Comparison of ENCODE assay signal across 1 cellular context in the genomic region with DNA sequence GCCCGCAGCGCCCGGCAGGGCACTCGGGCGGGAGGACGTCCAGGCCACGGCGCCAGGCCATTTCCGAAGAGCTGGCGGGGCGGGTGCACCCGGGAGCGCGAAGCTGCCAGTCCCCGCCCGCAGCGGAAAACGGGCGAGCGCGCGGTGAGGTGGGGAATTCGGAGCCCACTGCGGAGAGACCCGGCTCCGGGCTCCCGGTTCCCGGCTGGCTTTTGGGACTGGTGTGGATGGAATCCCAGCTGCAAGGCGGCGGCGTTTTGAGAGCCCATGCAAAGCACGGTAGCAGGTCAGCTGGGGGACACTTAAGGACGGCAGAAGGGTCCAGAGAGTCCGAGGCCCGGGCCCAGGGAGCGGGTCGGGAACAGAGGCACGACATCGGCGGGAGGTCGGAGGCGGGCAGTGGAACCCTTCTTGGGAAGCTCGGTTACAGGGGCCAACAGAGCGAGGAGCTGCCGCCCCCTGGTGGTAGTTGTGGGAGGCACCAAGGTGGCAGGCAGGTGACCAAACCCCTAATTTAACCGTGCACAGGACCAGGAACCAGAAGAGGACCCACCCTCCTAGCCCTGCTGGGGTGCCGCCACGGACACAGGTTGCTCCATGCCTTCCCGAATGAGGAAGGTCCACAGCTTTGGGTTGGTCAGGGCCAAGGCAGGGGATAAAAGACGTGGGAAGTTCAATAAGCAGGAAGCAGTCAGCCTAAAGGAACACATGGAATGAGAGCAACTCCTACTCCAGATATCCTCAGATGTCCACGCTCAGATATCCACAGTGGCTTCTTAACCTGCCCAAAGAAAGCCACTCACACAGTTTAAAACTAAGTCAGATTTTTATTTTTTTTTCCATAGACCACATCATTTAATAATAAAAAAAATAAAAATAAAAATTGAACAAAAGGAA.
TF ChIP-seq lines count a peak whose summit lies in the region.

No MANE protein-coding gene starts in this region.

TF ChIP-seq in HepG2, 621 proteins besides CTCF, POLR2A, EP300 and RAD21 (continued from another document and continues in another):
- TF ChIP-seq ZNF468 (CRISPR knock-in tag; IDR thresholded peaks at IDR 0.05) (peak; percentile 88; the same call in 1 of the 2 replicates), ZFP36L2 (CRISPR knock-in tag; IDR thresholded peaks at IDR 0.05) (no peak), ZNF329 (CRISPR knock-in tag; IDR thresholded peaks at IDR 0.05; ENCODE audit: low read depth) (no peak), RXRB (CRISPR knock-in tag; IDR thresholded peaks at IDR 0.05; ENCODE audit: borderline replicate concordance) (peak; percentile 73; the same call in 1 of the 2 replicates), POLR2AphosphoS2 (IDR thresholded peaks at IDR 0.05; ENCODE audit: low read depth, low read length) (peak; percentile 70; the same call in 1 of the 2 replicates), CEBPG (CRISPR knock-in tag; IDR thresholded peaks at IDR 0.05) (peak; percentile 43; the same call in 1 of the 2 replicates), TOE1 (CRISPR knock-in tag; IDR thresholded peaks at IDR 0.05) (peak; percentile 82; the same call in 1 of the 2 replicates), ZNF160 (CRISPR knock-in tag; IDR thresholded peaks at IDR 0.05) (peak; percentile 81; the same call in 1 of the 2 replicates), ZIK1 (CRISPR knock-in tag; IDR thresholded peaks at IDR 0.05; ENCODE audit: borderline replicate concordance, low read depth) (0 out of 2 replicates have a peak, but pooled peaks have one; percentile 50), ISX (CRISPR knock-in tag; conservative IDR thresholded peaks at IDR 0.05) (no peak), NR2F2 (IDR thresholded peaks at IDR 0.05; ENCODE audit: borderline replicate concordance, low read depth) (no peak), TCF12 (IDR thresholded peaks at IDR 0.05) (no peak), TCF12 (CRISPR knock-in tag; IDR thresholded peaks at IDR 0.05) (peak; percentile 53; the same call in 1 of the 2 replicates), KLF9 (CRISPR knock-in tag; IDR thresholded peaks at IDR 0.05; ENCODE audit: low read depth) (no peak), MLLT10 (CRISPR knock-in tag; IDR thresholded peaks at IDR 0.05) (no peak), TEAD2 (CRISPR knock-in tag; IDR thresholded peaks at IDR 0.05) (peak; percentile 86; the same call in 1 of the 2 replicates), PRPF4 (IDR thresholded peaks at IDR 0.05; ENCODE audit: low read depth, low read length, poor library complexity, severe bottlenecking) (peak; percentile 26), SALL2 (CRISPR knock-in tag; IDR thresholded peaks at IDR 0.05) (peak; percentile 92), ZNF543 (CRISPR knock-in tag; IDR thresholded peaks at IDR 0.05) (peak; percentile 94), KAT8 (CRISPR knock-in tag; IDR thresholded peaks at IDR 0.05) (peak; percentile 78), ZNF484 (CRISPR knock-in tag; IDR thresholded peaks at IDR 0.05; ENCODE audit: borderline replicate concordance, low read depth) (no peak), NR2C2 (CRISPR knock-in tag; IDR thresholded peaks at IDR 0.05; ENCODE audit: borderline replicate concordance) (peak; percentile 37; the same call in 1 of the 2 replicates), SMARCE1 (IDR thresholded peaks at IDR 0.05; ENCODE audit: borderline replicate concordance) (no peak), SIX1 (CRISPR knock-in tag; IDR thresholded peaks at IDR 0.05; ENCODE audit: borderline replicate concordance) (no peak; the same call in 1 of the 2 replicates), ZNF441 (CRISPR knock-in tag; IDR thresholded peaks at IDR 0.05; ENCODE audit: borderline replicate concordance) (no peak), ZNF280B (CRISPR knock-in tag; IDR thresholded peaks at IDR 0.05; ENCODE audit: borderline replicate concordance) (peak; percentile 92), ZNF20 (CRISPR knock-in tag; IDR thresholded peaks at IDR 0.05) (0 out of 2 replicates have a peak, but pooled peaks have one; percentile 28), NFKBIZ (CRISPR knock-in tag; IDR thresholded peaks at IDR 0.05) (peak; percentile 60; the same call in 1 of the 2 replicates), YEATS4 (CRISPR knock-in tag; IDR thresholded peaks at IDR 0.05; ENCODE audit: borderline replicate concordance) (peak; percentile 70), ZNF775 (CRISPR knock-in tag; IDR thresholded peaks at IDR 0.05; ENCODE audit: borderline replicate concordance) (peak; percentile 88), KAT2B (IDR thresholded peaks at IDR 0.05; ENCODE audit: borderline replicate concordance, low read depth, low read length) (no peak), ZNF609 (CRISPR knock-in tag; IDR thresholded peaks at IDR 0.05; ENCODE audit: borderline replicate concordance) (peak; percentile 65; the same call in 1 of the 2 replicates)
- TF ChIP-seq, protein P1, sequence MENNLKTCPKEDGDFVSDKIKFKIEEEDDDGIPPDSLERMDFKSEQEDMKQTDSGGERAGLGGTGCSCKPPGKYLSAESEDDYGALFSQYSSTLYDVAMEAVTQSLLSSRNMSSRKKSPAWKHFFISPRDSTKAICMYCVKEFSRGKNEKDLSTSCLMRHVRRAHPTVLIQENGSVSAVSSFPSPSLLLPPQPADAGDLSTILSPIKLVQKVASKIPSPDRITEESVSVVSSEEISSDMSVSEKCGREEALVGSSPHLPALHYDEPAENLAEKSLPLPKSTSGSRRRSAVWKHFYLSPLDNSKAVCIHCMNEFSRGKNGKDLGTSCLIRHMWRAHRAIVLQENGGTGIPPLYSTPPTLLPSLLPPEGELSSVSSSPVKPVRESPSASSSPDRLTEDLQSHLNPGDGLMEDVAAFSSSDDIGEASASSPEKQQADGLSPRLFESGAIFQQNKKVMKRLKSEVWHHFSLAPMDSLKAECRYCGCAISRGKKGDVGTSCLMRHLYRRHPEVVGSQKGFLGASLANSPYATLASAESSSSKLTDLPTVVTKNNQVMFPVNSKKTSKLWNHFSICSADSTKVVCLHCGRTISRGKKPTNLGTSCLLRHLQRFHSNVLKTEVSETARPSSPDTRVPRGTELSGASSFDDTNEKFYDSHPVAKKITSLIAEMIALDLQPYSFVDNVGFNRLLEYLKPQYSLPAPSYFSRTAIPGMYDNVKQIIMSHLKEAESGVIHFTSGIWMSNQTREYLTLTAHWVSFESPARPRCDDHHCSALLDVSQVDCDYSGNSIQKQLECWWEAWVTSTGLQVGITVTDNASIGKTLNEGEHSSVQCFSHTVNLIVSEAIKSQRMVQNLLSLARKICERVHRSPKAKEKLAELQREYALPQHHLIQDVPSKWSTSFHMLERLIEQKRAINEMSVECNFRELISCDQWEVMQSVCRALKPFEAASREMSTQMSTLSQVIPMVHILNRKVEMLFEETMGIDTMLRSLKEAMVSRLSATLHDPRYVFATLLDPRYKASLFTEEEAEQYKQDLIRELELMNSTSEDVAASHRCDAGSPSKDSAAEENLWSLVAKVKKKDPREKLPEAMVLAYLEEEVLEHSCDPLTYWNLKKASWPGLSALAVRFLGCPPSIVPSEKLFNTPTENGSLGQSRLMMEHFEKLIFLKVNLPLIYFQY (CRISPR knock-in tag; IDR thresholded peaks at IDR 0.05; ENCODE audit: borderline replicate concordance), result peak; percentile 91
- TF ChIP-seq, protein P2, sequence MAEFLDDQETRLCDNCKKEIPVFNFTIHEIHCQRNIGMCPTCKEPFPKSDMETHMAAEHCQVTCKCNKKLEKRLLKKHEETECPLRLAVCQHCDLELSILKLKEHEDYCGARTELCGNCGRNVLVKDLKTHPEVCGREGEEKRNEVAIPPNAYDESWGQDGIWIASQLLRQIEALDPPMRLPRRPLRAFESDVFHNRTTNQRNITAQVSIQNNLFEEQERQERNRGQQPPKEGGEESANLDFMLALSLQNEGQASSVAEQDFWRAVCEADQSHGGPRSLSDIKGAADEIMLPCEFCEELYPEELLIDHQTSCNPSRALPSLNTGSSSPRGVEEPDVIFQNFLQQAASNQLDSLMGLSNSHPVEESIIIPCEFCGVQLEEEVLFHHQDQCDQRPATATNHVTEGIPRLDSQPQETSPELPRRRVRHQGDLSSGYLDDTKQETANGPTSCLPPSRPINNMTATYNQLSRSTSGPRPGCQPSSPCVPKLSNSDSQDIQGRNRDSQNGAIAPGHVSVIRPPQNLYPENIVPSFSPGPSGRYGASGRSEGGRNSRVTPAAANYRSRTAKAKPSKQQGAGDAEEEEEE (CRISPR knock-in tag; IDR thresholded peaks at IDR 0.05; ENCODE audit: borderline replicate concordance), result no peak
- TF ChIP-seq, protein P3, sequence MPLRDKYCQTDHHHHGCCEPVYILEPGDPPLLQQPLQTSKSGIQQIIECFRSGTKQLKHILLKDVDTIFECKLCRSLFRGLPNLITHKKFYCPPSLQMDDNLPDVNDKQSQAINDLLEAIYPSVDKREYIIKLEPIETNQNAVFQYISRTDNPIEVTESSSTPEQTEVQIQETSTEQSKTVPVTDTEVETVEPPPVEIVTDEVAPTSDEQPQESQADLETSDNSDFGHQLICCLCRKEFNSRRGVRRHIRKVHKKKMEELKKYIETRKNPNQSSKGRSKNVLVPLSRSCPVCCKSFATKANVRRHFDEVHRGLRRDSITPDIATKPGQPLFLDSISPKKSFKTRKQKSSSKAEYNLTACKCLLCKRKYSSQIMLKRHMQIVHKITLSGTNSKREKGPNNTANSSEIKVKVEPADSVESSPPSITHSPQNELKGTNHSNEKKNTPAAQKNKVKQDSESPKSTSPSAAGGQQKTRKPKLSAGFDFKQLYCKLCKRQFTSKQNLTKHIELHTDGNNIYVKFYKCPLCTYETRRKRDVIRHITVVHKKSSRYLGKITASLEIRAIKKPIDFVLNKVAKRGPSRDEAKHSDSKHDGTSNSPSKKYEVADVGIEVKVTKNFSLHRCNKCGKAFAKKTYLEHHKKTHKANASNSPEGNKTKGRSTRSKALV (CRISPR knock-in tag; IDR thresholded peaks at IDR 0.05), result peak; percentile 92
- TF ChIP-seq, protein P4, sequence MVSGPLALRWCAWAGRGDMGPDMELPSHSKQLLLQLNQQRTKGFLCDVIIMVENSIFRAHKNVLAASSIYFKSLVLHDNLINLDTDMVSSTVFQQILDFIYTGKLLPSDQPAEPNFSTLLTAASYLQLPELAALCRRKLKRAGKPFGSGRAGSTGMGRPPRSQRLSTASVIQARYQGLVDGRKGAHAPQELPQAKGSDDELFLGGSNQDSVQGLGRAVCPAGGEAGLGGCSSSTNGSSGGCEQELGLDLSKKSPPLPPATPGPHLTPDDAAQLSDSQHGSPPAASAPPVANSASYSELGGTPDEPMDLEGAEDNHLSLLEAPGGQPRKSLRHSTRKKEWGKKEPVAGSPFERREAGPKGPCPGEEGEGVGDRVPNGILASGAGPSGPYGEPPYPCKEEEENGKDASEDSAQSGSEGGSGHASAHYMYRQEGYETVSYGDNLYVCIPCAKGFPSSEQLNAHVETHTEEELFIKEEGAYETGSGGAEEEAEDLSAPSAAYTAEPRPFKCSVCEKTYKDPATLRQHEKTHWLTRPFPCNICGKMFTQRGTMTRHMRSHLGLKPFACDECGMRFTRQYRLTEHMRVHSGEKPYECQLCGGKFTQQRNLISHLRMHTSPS (CRISPR knock-in tag; IDR thresholded peaks at IDR 0.05; ENCODE audit: low read depth), result peak; percentile 52
- TF ChIP-seq, protein P5, sequence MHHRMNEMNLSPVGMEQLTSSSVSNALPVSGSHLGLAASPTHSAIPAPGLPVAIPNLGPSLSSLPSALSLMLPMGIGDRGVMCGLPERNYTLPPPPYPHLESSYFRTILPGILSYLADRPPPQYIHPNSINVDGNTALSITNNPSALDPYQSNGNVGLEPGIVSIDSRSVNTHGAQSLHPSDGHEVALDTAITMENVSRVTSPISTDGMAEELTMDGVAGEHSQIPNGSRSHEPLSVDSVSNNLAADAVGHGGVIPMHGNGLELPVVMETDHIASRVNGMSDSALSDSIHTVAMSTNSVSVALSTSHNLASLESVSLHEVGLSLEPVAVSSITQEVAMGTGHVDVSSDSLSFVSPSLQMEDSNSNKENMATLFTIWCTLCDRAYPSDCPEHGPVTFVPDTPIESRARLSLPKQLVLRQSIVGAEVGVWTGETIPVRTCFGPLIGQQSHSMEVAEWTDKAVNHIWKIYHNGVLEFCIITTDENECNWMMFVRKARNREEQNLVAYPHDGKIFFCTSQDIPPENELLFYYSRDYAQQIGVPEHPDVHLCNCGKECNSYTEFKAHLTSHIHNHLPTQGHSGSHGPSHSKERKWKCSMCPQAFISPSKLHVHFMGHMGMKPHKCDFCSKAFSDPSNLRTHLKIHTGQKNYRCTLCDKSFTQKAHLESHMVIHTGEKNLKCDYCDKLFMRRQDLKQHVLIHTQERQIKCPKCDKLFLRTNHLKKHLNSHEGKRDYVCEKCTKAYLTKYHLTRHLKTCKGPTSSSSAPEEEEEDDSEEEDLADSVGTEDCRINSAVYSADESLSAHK (CRISPR knock-in tag; IDR thresholded peaks at IDR 0.05; ENCODE audit: borderline replicate concordance), result peak; percentile 40; the same call in 1 of the 2 replicates
